2 cellular contexts compared by ENCODE assay signal in genomic region chr12:1680804-1681492, GRCh38.
TF ChIP-seq lines count a peak whose summit lies in the region.

No MANE protein-coding gene starts in this region.

TF ChIP-seq in GM23338, 12 proteins besides CTCF, POLR2A, EP300 and RAD21 (continued from another document):
- TF ChIP-seq REST (IDR thresholded peaks at IDR 0.05; ENCODE audit: unreplicated experiment) (no peak), ZNF462 (CRISPR knock-in tag; IDR thresholded peaks at IDR 0.05) (no peak), POLR2AphosphoS5 (IDR thresholded peaks at IDR 0.05; ENCODE audit: low read depth) (no peak), ZNF331 (CRISPR knock-in tag; IDR thresholded peaks at IDR 0.05; ENCODE audit: low read depth) (no peak), JUNB (IDR thresholded peaks at IDR 0.05; ENCODE audit: unreplicated experiment) (no peak), EZH2 (IDR thresholded peaks at IDR 0.05; ENCODE audit: low read depth, unreplicated experiment) (no peak), STAT1 (IDR thresholded peaks at IDR 0.05; ENCODE audit: unreplicated experiment) (no peak), ZNF114 (CRISPR knock-in tag; IDR thresholded peaks at IDR 0.05) (no peak), ETS1 (IDR thresholded peaks at IDR 0.05) (no peak), NANOG (IDR thresholded peaks at IDR 0.05; ENCODE audit: borderline replicate concordance) (no peak), CREB1 (CRISPR knock-in tag; IDR thresholded peaks at IDR 0.05; ENCODE audit: low read depth) (no peak)

TF ChIP-seq in WTC11, 78 proteins besides CTCF, POLR2A, EP300 and RAD21 (continued from another document):
- TF ChIP-seq USF2 (CRISPR knock-in tag; IDR thresholded peaks at IDR 0.05): no peak
- no peak for TF ChIP-seq OVOL2 (CRISPR knock-in tag; IDR thresholded peaks at IDR 0.05; ENCODE audit: borderline replicate concordance)
- TF ChIP-seq ZMAT4 (CRISPR knock-in tag; IDR thresholded peaks at IDR 0.05): no peak
- no peak for TF ChIP-seq ZNF416 (CRISPR knock-in tag; IDR thresholded peaks at IDR 0.05)
- TF ChIP-seq ZBTB43 (CRISPR knock-in tag; IDR thresholded peaks at IDR 0.05): no peak
- TF ChIP-seq PRRX2 (CRISPR knock-in tag; IDR thresholded peaks at IDR 0.05): no peak
- no peak for TF ChIP-seq ATF6 (CRISPR knock-in tag; IDR thresholded peaks at IDR 0.05)
